In genomic region chr17:64130559-64131001, GRCh38 we compare ENCODE assay signal across 1 cellular context.
TF ChIP-seq lines count a peak whose summit lies in the region.

No MANE protein-coding gene starts in this region.

TF ChIP-seq in GM12878, 131 proteins besides CTCF, POLR2A, EP300 and RAD21 (continued from another document and continues in another):
- TF ChIP-seq CUX1 (IDR thresholded peaks at IDR 0.05; ENCODE audit: insufficient replicate concordance, low read depth, low read length) (no peak), ZBTB11 (CRISPR knock-in tag; IDR thresholded peaks at IDR 0.05) (no peak), STAT3 (IDR thresholded peaks at IDR 0.05; ENCODE audit: low read depth, low read length) (no peak), STAT1 (conservative IDR thresholded peaks at IDR 0.05) (no peak), BCLAF1 (IDR thresholded peaks at IDR 0.05) (no peak), MAX (IDR thresholded peaks at IDR 0.05; ENCODE audit: low read depth, low read length) (peak; percentile 85), YBX1 (IDR thresholded peaks at IDR 0.05) (no peak), CBFB (IDR thresholded peaks at IDR 0.05; ENCODE audit: low read depth) (no peak; the same call in 1 of the 2 replicates), BRCA1 (IDR thresholded peaks at IDR 0.05; ENCODE audit: low read depth, low read length) (no peak), NBN (IDR thresholded peaks at IDR 0.05) (peak; percentile 83), FOXK2 (IDR thresholded peaks at IDR 0.05) (no peak; the same call in 1 of the 2 replicates), TBL1XR1 (IDR thresholded peaks at IDR 0.05; ENCODE audit: low read depth, low read length) (peak; percentile 17; the same call in 1 of the 2 replicates), ASH2L (IDR thresholded peaks at IDR 0.05; ENCODE audit: borderline replicate concordance, low read depth) (no peak), BACH1 (IDR thresholded peaks at IDR 0.05; ENCODE audit: borderline replicate concordance) (peak; percentile 54; the same call in 1 of the 2 replicates), ZZZ3 (IDR thresholded peaks at IDR 0.05; ENCODE audit: control insufficient read depth, insufficient read length, low read depth) (no peak), JUND (IDR thresholded peaks at IDR 0.05; ENCODE audit: low read depth, low read length) (0 out of 2 replicates have a peak, but pooled peaks have one; percentile 10), FOS (IDR thresholded peaks at IDR 0.05; ENCODE audit: borderline replicate concordance, extremely low read depth, insufficient read length) (no peak), WRNIP1 (IDR thresholded peaks at IDR 0.05; ENCODE audit: borderline replicate concordance, low read depth, low read length) (no peak), ETV6 (conservative IDR thresholded peaks at IDR 0.05 in 1 of 2, IDR thresholded peaks at IDR 0.05 in 1 of 2; ENCODE audit: borderline replicate concordance in 1 of 2, low read depth in 1 of 2) (peak in 1 of 2 experiments; percentile 88; a peak in 2 of 4 replicates), ESRRA (IDR thresholded peaks at IDR 0.05; ENCODE audit: low read length) (no peak), NRF1 (conservative IDR thresholded peaks at IDR 0.05; ENCODE audit: low read depth, low read length) (no peak), NFIC (IDR thresholded peaks at IDR 0.05; ENCODE audit: low read depth, low read length) (peak; percentile 57; the same call in 1 of the 2 replicates), CREM (IDR thresholded peaks at IDR 0.05; ENCODE audit: low read depth) (peak; percentile 85), ZSCAN29 (IDR thresholded peaks at IDR 0.05) (no peak), SUPT20H (IDR thresholded peaks at IDR 0.05; ENCODE audit: borderline replicate concordance, control insufficient read depth, low read depth, low read length) (no peak), IRF4 (IDR thresholded peaks at IDR 0.05; ENCODE audit: low read depth, low read length) (peak; percentile 56; the same call in 1 of the 2 replicates), GATAD2B (conservative IDR thresholded peaks at IDR 0.05; ENCODE audit: low read depth) (peak; percentile 45; the same call in 1 of the 2 replicates), RAD51 (IDR thresholded peaks at IDR 0.05) (peak; percentile 98), LARP7 (IDR thresholded peaks at IDR 0.05) (peak; percentile 73; the same call in 1 of the 2 replicates), ZNF687 (IDR thresholded peaks at IDR 0.05) (peak; percentile 88), YY1 (IDR thresholded peaks at IDR 0.05; ENCODE audit: low read depth, low read length) (no peak), CHD2 (IDR thresholded peaks at IDR 0.05; ENCODE audit: borderline replicate concordance, low read depth, low read length) (no peak), MYC (IDR thresholded peaks at IDR 0.05; ENCODE audit: insufficient read depth, insufficient read length, insufficient replicate concordance, low read length, severe bottlenecking) (no peak), NFXL1 (IDR thresholded peaks at IDR 0.05; ENCODE audit: borderline replicate concordance) (no peak), PKNOX1 (IDR thresholded peaks at IDR 0.05) (peak; percentile 86), E2F4 (IDR thresholded peaks at IDR 0.05; ENCODE audit: low read depth, low read length) (no peak), BCL11A (IDR thresholded peaks at IDR 0.05; ENCODE audit: low read depth, low read length) (0 out of 2 replicates have a peak, but pooled peaks have one; percentile 18), POU2F2 (IDR thresholded peaks at IDR 0.05; ENCODE audit: borderline replicate concordance, low read depth, low read length) (no peak; the same call in 2 of the 3 replicates), ZNF207 (IDR thresholded peaks at IDR 0.05; ENCODE audit: borderline replicate concordance) (peak; percentile 52; the same call in 1 of the 2 replicates)
